8 cellular contexts compared by ENCODE assay signal in the genomic region with DNA sequence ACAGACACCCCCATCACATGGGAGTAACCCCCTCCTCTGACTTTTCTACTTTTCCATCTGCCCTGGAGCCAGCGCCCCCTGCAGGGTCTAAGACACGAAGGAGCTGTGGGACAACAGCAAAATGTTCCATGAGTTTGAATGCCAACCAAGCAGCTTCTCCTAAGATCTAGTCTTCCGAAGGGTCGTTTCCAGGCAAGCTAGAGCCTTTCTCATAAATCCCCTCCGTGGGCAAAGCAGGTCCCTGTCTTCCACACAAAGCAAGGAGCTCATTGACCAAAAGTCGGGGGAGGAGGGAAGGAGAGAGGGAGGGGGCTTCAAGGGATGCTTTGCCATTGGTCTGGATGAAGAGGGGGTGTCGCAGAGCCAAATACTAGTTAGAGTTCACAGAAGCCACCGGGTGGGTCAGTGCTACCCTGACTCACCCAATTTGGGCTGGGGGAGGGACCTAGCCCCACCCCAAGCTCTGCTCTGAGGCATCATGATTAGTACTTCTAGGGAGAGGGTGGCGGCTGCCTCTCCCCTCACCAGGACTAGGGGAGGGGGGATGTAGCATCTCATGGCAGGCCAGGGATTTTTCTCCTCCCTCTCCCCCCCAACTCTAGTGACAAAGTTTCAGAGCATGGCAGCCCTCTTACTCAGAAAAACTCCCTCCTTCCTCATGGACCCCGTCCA. TPM values are rescaled to one million over a fixed set of nuclear protein-coding genes. Genes with fewer than 3 reads are reported as not detected.
DNase-seq lines count a peak whose midpoint lies in the region; ATAC-seq and TF ChIP-seq lines count a peak whose summit lies in the region.

No MANE protein-coding gene starts in this region.

- H3K9me3 ChIP-seq in SK-N-MC (ENCODE audit: low read depth, low read length), result no peaks in the 10 kb centered on the region

- peak overlapping the region; percentile 58 for H3K4me3 Mint-ChIP-seq in activated T-cell treated with anti-CD3 and anti-CD28 coated beads, Interleukin-2, amount 50 U/mL, for 4 hours
- peak overlapping the region; percentile 56 to 57 for H3K4me3 Mint-ChIP-seq in stimulated activated naive B cell treated with anti-CD40 and anti-IgM and Interleukin-4, amounts not matched to agents 10 μg/mL and 1 μg/mL and 100 μg/mL, for 72 hours

- H3K4me3 ChIP-seq in SK-N-MC, result peak overlapping the region; percentile 82

- no peaks in the 10 kb centered on the region for H3K36me3 Mint-ChIP-seq in activated T-cell treated with anti-CD3 and anti-CD28 coated beads, Interleukin-2, amount 50 U/mL, for 4 hours (ENCODE audit: insufficient read depth)
- no peaks in the 10 kb centered on the region for H3K36me3 Mint-ChIP-seq in stimulated activated naive B cell treated with anti-CD40 and anti-IgM and Interleukin-4, amounts not matched to agents 10 μg/mL and 1 μg/mL and 100 μg/mL, for 72 hours

- H3K36me3 ChIP-seq in SK-N-MC (ENCODE audit: insufficient read depth, low read length), result peaks cover 5% of the 10 kb centered on the region; the same call in 1 of the 2 replicates

- H3K27me3 ChIP-seq in foreskin keratinocyte, result peaks cover 92% of the 10 kb centered on the region

- no peaks in the 10 kb centered on the region for H3K9me3 Mint-ChIP-seq in activated T-cell treated with anti-CD3 and anti-CD28 coated beads, Interleukin-2, amount 50 U/mL, for 4 hours
- H3K9me3 Mint-ChIP-seq in stimulated activated naive B cell treated with anti-CD40 and anti-IgM and Interleukin-4, amounts not matched to agents 10 μg/mL and 1 μg/mL and 100 μg/mL, for 72 hours, result no peaks in the 10 kb centered on the region

- peak; percentile 41 for TF ChIP-seq CTCF in foreskin keratinocyte (conservative IDR thresholded peaks at IDR 0.05)

- peak overlapping the region; percentile 89 for H3K9ac ChIP-seq in SK-N-MC (ENCODE audit: insufficient read length)

- no peaks in the 10 kb centered on the region for H3K4me1 ChIP-seq in foreskin keratinocyte

- peaks cover 80% of the 10 kb centered on the region for H3K27me3 Mint-ChIP-seq in activated T-cell treated with anti-CD3 and anti-CD28 coated beads, Interleukin-2, amount 50 U/mL, for 4 hours (ENCODE audit: low read depth)
- peaks cover 63 to 87% of the 10 kb centered on the region in 2 donors for H3K27me3 Mint-ChIP-seq in stimulated activated naive B cell treated with anti-CD40 and anti-IgM and Interleukin-4, amounts not matched to agents 10 μg/mL and 1 μg/mL and 100 μg/mL, for 72 hours

- H3K27ac ChIP-seq in SK-N-MC (no peak overlapping the region), foreskin keratinocyte (no peak overlapping the region)

- no peak for ATAC-seq in activated T-cell treated with anti-CD3 and anti-CD28 coated beads, Interleukin-2, amount 50 U/mL, for 4 hours
- ATAC-seq in foreskin keratinocyte, result no peak
- no peak for ATAC-seq in stimulated activated naive B cell treated with anti-CD40 and anti-IgM and Interleukin-4, amounts not matched to agents 10 μg/mL and 1 μg/mL and 100 μg/mL, for 72 hours (replicated peaks)
- no peak for ATAC-seq in HG03280 (IDR thresholded peaks at IDR 0.05; ENCODE audit: unreplicated experiment)

- peaks cover 19% of the 10 kb centered on the region for H3K4me1 Mint-ChIP-seq in activated T-cell treated with anti-CD3 and anti-CD28 coated beads, Interleukin-2, amount 50 U/mL, for 4 hours (ENCODE audit: low read depth)
- peaks cover 12% of the 10 kb centered on the region in 2 donors for H3K4me1 Mint-ChIP-seq in stimulated activated naive B cell treated with anti-CD40 and anti-IgM and Interleukin-4, amounts not matched to agents 10 μg/mL and 1 μg/mL and 100 μg/mL, for 72 hours

- no peak for DNase-seq in activated T-cell treated with anti-CD3 and anti-CD28 coated beads, Interleukin-2, amount 50 U/mL, for 4 hours
- DNase-seq in activated T-cell treated with anti-CD3 and anti-CD28 coated beads, Interleukin-2, amount 50 U/mL, for 1 hour, result no peak
- DNase-seq in SK-N-MC (ENCODE audit: low read depth, low spot score) (no peak), foreskin keratinocyte (no peak), DMS153 treated with DMSO at 0.1 percent for 48 hours (lab: John Stamatoyannopoulos, UW; ENCODE audit: unreplicated experiment) (no peak), NCI-H187 treated with DMSO at 0.1 percent for 48 hours (lab: John Stamatoyannopoulos, UW) (no peak)
- no peak for DNase-seq in stimulated activated naive B cell treated with anti-CD40 and anti-IgM and Interleukin-4, amounts not matched to agents 10 μg/mL and 1 μg/mL and 100 μg/mL, for 72 hours

- no peak overlapping the region for H3K27ac Mint-ChIP-seq in stimulated activated naive B cell treated with anti-CD40 and anti-IgM and Interleukin-4, amounts not matched to agents 10 μg/mL and 1 μg/mL and 100 μg/mL, for 72 hours

RNA-seq across cellular contexts. Expression of gene MSI1, which starts 1.6 kb away (rescaled TPM):
- under 1 TPM; 0.16 to 0.41 (median 0.25) TPM for total RNA-seq in activated T-cell treated with anti-CD3 and anti-CD28 coated beads, Interleukin-2, amount 50 U/mL, for 4 hours
- total RNA-seq in foreskin keratinocyte, result not detected in 2 replicates
- polyA plus RNA-seq in foreskin keratinocyte, result not detected in 2 replicates

RNA-seq across cellular contexts. Expression of gene PLA2G1B, which starts 39.8 kb away (rescaled TPM):
- 1 to 10 TPM in 2 of 3 donors, under 1 TPM in 1; 0.79 to 1.3 (median 1.1) TPM for total RNA-seq in activated T-cell treated with anti-CD3 and anti-CD28 coated beads, Interleukin-2, amount 50 U/mL, for 4 hours
- total RNA-seq in foreskin keratinocyte, result not detected in 2 replicates
- polyA plus RNA-seq in foreskin keratinocyte, result not detected in 2 replicates
